In the genomic region with DNA sequence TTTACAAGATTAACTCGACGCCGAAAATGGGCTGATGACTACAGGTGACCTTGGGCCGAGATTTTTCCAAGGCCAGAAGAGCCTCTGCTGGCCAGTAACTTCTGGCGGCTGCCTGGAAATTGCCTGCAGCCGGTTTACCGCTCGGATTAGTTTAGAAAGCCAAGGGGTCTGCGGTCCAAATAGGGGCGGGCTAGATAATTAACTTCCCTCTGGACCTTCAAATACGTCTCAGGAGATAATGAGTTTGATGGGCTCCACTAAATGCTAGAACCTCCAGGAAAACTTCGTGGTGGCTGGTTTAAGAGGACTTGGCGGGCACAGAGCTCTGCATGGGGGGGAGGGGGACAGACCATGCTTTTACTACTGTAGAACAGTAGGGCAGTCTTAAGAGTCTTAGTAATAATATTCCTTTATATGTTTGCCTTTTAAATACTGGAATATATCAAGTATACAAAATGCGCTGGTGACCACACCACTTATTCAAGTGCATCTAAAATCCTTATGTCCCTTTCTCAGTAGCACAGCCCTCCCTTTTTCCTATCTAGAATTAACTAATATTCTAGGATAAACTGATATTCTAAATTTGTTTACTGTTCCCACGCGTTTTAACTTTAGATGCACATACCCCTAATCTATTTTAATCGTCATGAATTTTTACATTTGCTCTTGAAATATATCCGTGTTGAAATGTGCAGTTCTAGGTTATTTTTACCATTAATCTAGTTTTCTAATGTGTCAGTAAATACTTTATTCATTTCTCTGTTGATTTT, we compare ENCODE assay signal across 8 cellular contexts.
DNase-seq lines count a peak whose midpoint lies in the region; ATAC-seq and TF ChIP-seq lines count a peak whose summit lies in the region.

No MANE protein-coding gene starts in this region.

- peak; percentile 28 for ATAC-seq in GM18511 (IDR thresholded peaks at IDR 0.05; ENCODE audit: unreplicated experiment)
- peak; percentile 7 for ATAC-seq in HG02623 (IDR thresholded peaks at IDR 0.05; ENCODE audit: unreplicated experiment)
- ATAC-seq in mucosa of descending colon = peak; percentile 57
- no peak for ATAC-seq in GM18873 (IDR thresholded peaks at IDR 0.05; ENCODE audit: low FRiP score, unreplicated experiment)

- H3K36me3 ChIP-seq in NT2/D1 (ENCODE audit: insufficient read depth, insufficient read length, low read length) (peaks cover 11% of the 10 kb centered on the region), mucosa of descending colon (ENCODE audit: low read depth) (no peaks in the 10 kb centered on the region)

- peak overlapping the region; percentile 75 for H3K4me3 ChIP-seq in NT2/D1 (ENCODE audit: insufficient read length, low read depth)
- H3K4me3 ChIP-seq in coronary artery = peak overlapping the region; percentile 70
- H3K4me3 ChIP-seq in mucosa of descending colon = peak overlapping the region; percentile 20

- H3K4me1 ChIP-seq in NT2/D1 (ENCODE audit: insufficient read depth, insufficient read length) = no peaks in the 10 kb centered on the region
- H3K4me1 ChIP-seq in mucosa of descending colon (ENCODE audit: low read depth) = peaks cover 5% of the 10 kb centered on the region

- no peak for DNase-seq in NT2/D1 (ENCODE audit: low read depth, low spot score)
- no peak for DNase-seq in coronary artery (ENCODE audit: low spot score)
- DNase-seq in mucosa of descending colon = peak in 2 of 3 donors; percentile 38 to 44
- no peak for DNase-seq in COR-L47 (lab: John Stamatoyannopoulos, UW)
- no peak for DNase-seq in NCI-H2171 (lab: John Stamatoyannopoulos, UW)

- peak overlapping the region; percentile 54 to 84 for H3K27ac ChIP-seq in coronary artery

- intact Hi-C loops in mucosa of descending colon (cut with DNase I, micrococcal nuclease) = loop anchor here in 1 of 2 donors (10.0 kb wide), 1 partner anchor 925 kb away; a partner anchor contains a TSS

- H3K9me3 ChIP-seq in NT2/D1 (ENCODE audit: insufficient read depth, low read length) (no peaks in the 10 kb centered on the region), mucosa of descending colon (no peaks in the 10 kb centered on the region)

- H3K27me3 ChIP-seq in NT2/D1 (ENCODE audit: insufficient read depth, insufficient read length) = no peaks in the 10 kb centered on the region

- H3K9ac ChIP-seq in NT2/D1 (ENCODE audit: insufficient read length, low read depth) = peak overlapping the region; percentile 82

- TF ChIP-seq CTCF in coronary artery (IDR thresholded peaks at IDR 0.05) (no peak), mucosa of descending colon (IDR thresholded peaks at IDR 0.05) (no peak)

Comparison
In these comparisons a context has a peak if more than half of its experiments do, and no peak if none do; other contexts are left out.
1. DNase-seq: peak in mucosa of descending colon (2 of 3); none in NT2/D1 (single experiment), coronary artery (single experiment), COR-L47 (single experiment) and NCI-H2171 (single experiment).
2. H3K4me3 ChIP-seq: peak in every context shown above with its lines; median percentile 75 in NT2/D1; 70 in coronary artery; 20 in mucosa of descending colon.